Comparison of ENCODE assay signal across 12 cellular contexts in genomic region chr14:38143651-38144505, GRCh38.
DNase-seq lines count a peak whose midpoint lies in the region; ATAC-seq and TF ChIP-seq lines count a peak whose summit lies in the region.
"Had no signal": no experiment of that assay in that cellular context is flagged by ENCODE, and none has a peak within 500 bp of the region (broad histone marks: within the 10 kb centered on the region; RNA-seq: fewer than 3 reads in every experiment).

No MANE protein-coding gene starts in this region.

- peaks cover 0 to 5% of the 10 kb centered on the region in 2 donors for H3K27me3 Mint-ChIP-seq in effector memory CD8-positive, alpha-beta T cell

- H3K9ac ChIP-seq in Loucy (ENCODE audit: low read depth, low read length, poor library complexity, severe bottlenecking) = no peak overlapping the region

- no peak overlapping the region for H3K27ac ChIP-seq in lung (ENCODE audit: low read depth in 1 of 2, low read length in 1 of 2)
- H3K27ac ChIP-seq: upper lobe of left lung had no signal

- TF ChIP-seq CTCF in AG10803 (conservative IDR thresholded peaks at IDR 0.05; ENCODE audit: low read length) (no peak), Loucy (conservative IDR thresholded peaks at IDR 0.05; ENCODE audit: low read length) (no peak), cardiac fibroblast (IDR thresholded peaks at IDR 0.05; ENCODE audit: low read depth, low read length) (no peak), lung (IDR thresholded peaks at IDR 0.05; ENCODE audit: control extremely low read depth, extremely low read depth) (no peak)

- H3K4me3 ChIP-seq in AG10803 (ENCODE audit: low read length) = peak overlapping the region; percentile 37
- H3K4me3 ChIP-seq in Loucy (ENCODE audit: low read length, poor library complexity, severe bottlenecking) = no peak overlapping the region
- H3K4me3 ChIP-seq in cardiac fibroblast (replicated peaks in 1 of 2; ENCODE audit: low read depth in 2 of 2, low read length in 2 of 2) = no peak overlapping the region
- no peak overlapping the region for H3K4me3 ChIP-seq in lung
- H3K4me3 ChIP-seq: K562, upper lobe of left lung had no signal

- H3K9me3 Mint-ChIP-seq in effector memory CD8-positive, alpha-beta T cell = peaks cover 2 to 8% of the 10 kb centered on the region in 2 donors

- H3K27me3 ChIP-seq in Loucy (ENCODE audit: insufficient read depth, low read length, poor library complexity, severe bottlenecking) = no peaks in the 10 kb centered on the region
- no peaks in the 10 kb centered on the region for H3K27me3 ChIP-seq in lung (ENCODE audit: control insufficient read depth, insufficient read depth)
- H3K27me3 ChIP-seq: upper lobe of left lung had no signal

- ATAC-seq in lung (ENCODE audit: insufficient read depth, low FRiP score) (peak; percentile 41), HG02763 (IDR thresholded peaks at IDR 0.05; ENCODE audit: unreplicated experiment) (no peak)
- ATAC-seq in effector memory CD8-positive, alpha-beta T cell (replicated peaks) = no peak
- ATAC-seq: K562 had no signal

- no peak overlapping the region for H3K27ac Mint-ChIP-seq in effector memory CD8-positive, alpha-beta T cell

- no peaks in the 10 kb centered on the region for H3F3A ChIP-seq in Loucy (ENCODE audit: low read depth)

- H3K4me3 Mint-ChIP-seq in effector memory CD8-positive, alpha-beta T cell = no peak overlapping the region

- H3K4me2 ChIP-seq in Loucy (ENCODE audit: low read depth, low read length, poor library complexity, severe bottlenecking) = no peak overlapping the region

- H3K79me2 ChIP-seq in Loucy (ENCODE audit: insufficient read depth, low read length) = no peaks in the 10 kb centered on the region

- POLR2A ChIA-PET in HEK293T (lab: Yijun Ruan, JAX) = no interaction called here

- H4K20me1 ChIP-seq in Loucy (ENCODE audit: insufficient read depth, low read length, poor library complexity, severe bottlenecking) = no peaks in the 10 kb centered on the region

- peak overlapping the region; percentile 17; the same call in 1 of the 2 replicates for H2AFZ ChIP-seq in Loucy (ENCODE audit: low read length)

- no peaks in the 10 kb centered on the region for H3K9me2 ChIP-seq in Loucy (replicated peaks; ENCODE audit: low read depth, low read length)

- CTCF ChIA-PET in HEK293T (lab: Yijun Ruan, JAX) = no interaction called here

- WGBS in lung, 2 donors = 67 to 68% methylated on average over 6 of the region's 6 CpGs

- no peaks in the 10 kb centered on the region for H3K4me1 ChIP-seq in Loucy (ENCODE audit: insufficient read depth, low read length, poor library complexity, severe bottlenecking)
- no peaks in the 10 kb centered on the region for H3K4me1 ChIP-seq in lung (ENCODE audit: control insufficient read depth in 2 of 2, insufficient read depth in 2 of 2, low read length in 2 of 2)
- H3K4me1 ChIP-seq: upper lobe of left lung had no signal

- in situ Hi-C loops in KBM-7 (cut with MboI; ENCODE audit: low pct_unique_long_range_greater_than_20kb, low sequenced_read_pairs) = no loop called here

- DNase-seq in AG10803 (ENCODE audit: low read depth) (peak; percentile 89), cardiac fibroblast (ENCODE audit: low read depth in 2 of 2) (peak; percentile 66 to 75), lung (ENCODE audit: low spot score) (no peak), KBM-7 (no peak), HEK293T (ENCODE audit: extremely low spot score) (no peak)
- no peak for DNase-seq in effector memory CD8-positive, alpha-beta T cell
- DNase-seq: COR-L47, posterior cingulate gyrus, upper lobe of left lung had no signal

- no peaks in the 10 kb centered on the region for H3K4me1 Mint-ChIP-seq in effector memory CD8-positive, alpha-beta T cell (ENCODE audit: low read depth in 2 of 2)

- no peaks in the 10 kb centered on the region for H3K36me3 Mint-ChIP-seq in effector memory CD8-positive, alpha-beta T cell (ENCODE audit: insufficient read depth)

- H3K9me3 ChIP-seq in Loucy (ENCODE audit: insufficient read depth, low read depth, low read length) (no peaks in the 10 kb centered on the region), lung (ENCODE audit: control insufficient read depth in 2 of 2, insufficient read depth in 1 of 2, low read length in 1 of 2) (peaks cover 0 to 2% of the 10 kb centered on the region in 2 donors)
- H3K9me3 ChIP-seq: upper lobe of left lung had no signal

- H3K36me3 ChIP-seq in Loucy (ENCODE audit: insufficient read depth, low read length) (no peaks in the 10 kb centered on the region), lung (ENCODE audit: control insufficient read depth in 2 of 2, insufficient read depth in 2 of 2, low read length in 2 of 2) (no peaks in the 10 kb centered on the region)
- H3K36me3 ChIP-seq: upper lobe of left lung had no signal

TF ChIP-seq in HEK293T, 16 proteins besides CTCF, POLR2A, EP300 and RAD21:
- no peak for TF ChIP-seq ARNT (IDR thresholded peaks at IDR 0.05)

Comparison
In these comparisons a context has a peak if more than half of its experiments do, and no peak if none do; other contexts are left out.
1. DNase-seq: peak in AG10803 (single experiment) and cardiac fibroblast (2 of 2); none in lung (single experiment), effector memory CD8-positive, alpha-beta T cell (0 of 3), KBM-7 (single experiment) and HEK293T (single experiment).